In the genomic region with DNA sequence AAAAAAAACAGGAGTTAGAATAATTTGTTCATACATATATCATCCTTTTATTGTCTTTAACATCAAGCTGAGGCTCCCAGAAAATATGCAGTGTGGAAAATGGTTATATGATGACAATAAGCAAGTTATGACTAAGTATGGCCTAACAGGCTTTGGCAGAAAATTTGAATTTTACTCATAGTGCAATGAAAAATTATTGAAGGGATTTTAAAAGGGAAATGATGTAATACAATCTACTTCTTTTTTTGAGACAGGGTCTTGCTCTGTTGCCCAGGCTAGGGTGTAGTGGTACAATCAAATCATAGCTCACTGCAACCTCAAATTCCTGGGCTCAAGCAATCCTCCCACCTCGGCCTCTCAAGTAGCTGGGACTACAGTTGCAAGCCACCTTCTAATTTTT, we compare ENCODE assay signal across 8 cellular contexts.
DNase-seq lines count a peak whose midpoint lies in the region; ATAC-seq, FAIRE-seq and TF ChIP-seq lines count a peak whose summit lies in the region.

No MANE protein-coding gene starts in this region.

- H3K36me3 ChIP-seq in adipocyte (ENCODE audit: control insufficient read depth, insufficient read depth, low read length, severe bottlenecking) = no peaks in the 10 kb centered on the region
- peaks cover 0 to 31% of the 10 kb centered on the region in 2 donors for H3K36me3 ChIP-seq in neuronal stem cell (replicated peaks in 1 of 2; ENCODE audit: control insufficient read depth in 2 of 2, insufficient read depth in 2 of 2, low read length in 2 of 2)

- TF ChIP-seq POLR2A in A549 (IDR thresholded peaks at IDR 0.05; ENCODE audit: low read length) = no peak

- no peak overlapping the region for H3K18ac ChIP-seq in neuronal stem cell (ENCODE audit: low read length)

- no peak overlapping the region for H2BK5ac ChIP-seq in neuronal stem cell (ENCODE audit: low read length)

- H3K4me1 ChIP-seq in A549 = peaks cover 30% of the 10 kb centered on the region
- peaks cover 13% of the 10 kb centered on the region for H3K4me1 ChIP-seq in adipocyte (ENCODE audit: control insufficient read depth, insufficient read depth, low read length)
- H3K4me1 ChIP-seq in neuronal stem cell (ENCODE audit: control insufficient read depth in 2 of 2, insufficient read depth in 1 of 2, low read depth in 1 of 2, low read length in 2 of 2) = no peaks in the 10 kb centered on the region

- H2BK120ac ChIP-seq in neuronal stem cell (ENCODE audit: low read depth, low read length) = no peak overlapping the region

- WGBS in A549 (ENCODE audit: missing lambda C conversion rate) = 86% methylated on average over 1 of the region's 1 CpG
- WGBS in neuronal stem cell (ENCODE audit: extremely low coverage in 2 of 2, insufficient read length in 2 of 2, insufficient replicate concordance in 1 of 2), 2 donors = no CpG with 5 or more reads among the region's 1 CpG

- no peaks in the 10 kb centered on the region for H3K27me3 ChIP-seq in adipocyte (replicated peaks; ENCODE audit: control insufficient read depth, insufficient read depth, low read length)
- no peaks in the 10 kb centered on the region for H3K27me3 ChIP-seq in neuronal stem cell (ENCODE audit: control insufficient read depth in 3 of 3, insufficient read depth in 3 of 3, low read depth in 1 of 3, low read length in 3 of 3)

- no peak overlapping the region for H3K23ac ChIP-seq in neuronal stem cell (ENCODE audit: low read depth, low read length, poor library complexity)

- no peaks in the 10 kb centered on the region for H3K79me1 ChIP-seq in neuronal stem cell (ENCODE audit: low read depth, low read length)

- no peak overlapping the region for H3K4me3 ChIP-seq in A549
- no peak overlapping the region for H3K4me3 ChIP-seq in adipocyte (ENCODE audit: low read length)
- no peak overlapping the region for H3K4me3 ChIP-seq in neuronal stem cell (ENCODE audit: low read length in 2 of 2)

- H2AFZ ChIP-seq in neuronal stem cell (ENCODE audit: low read length) = no peak overlapping the region

- CTCF ChIA-PET in A549 (lab: Yijun Ruan, JAX) = interaction anchor here (0.7 to 3.0 kb wide), 4 partner anchors 208 to 236 kb away, joined by 3 to 18 read pairs (median 4); no protein-coding TSS in a partner anchor

- DNase-seq in A549 (ENCODE audit: low read depth in 1 of 2, low spot score in 1 of 2) = no peak
- DNase-seq in adipocyte (ENCODE audit: low read depth) = peak; percentile 49
- DNase-seq in left lobe of liver (ENCODE audit: low spot score) = no peak
- no peak for DNase-seq in neuronal stem cell (ENCODE audit: low spot score)
- DNase-seq in NCI-H187 treated with DMSO at 0.1 percent for 48 hours (lab: John Stamatoyannopoulos, UW) = no peak
- DNase-seq in T-helper 9 cell = no peak

- POLR2A ChIA-PET in A549 (lab: Yijun Ruan, JAX) = interaction anchor here (0.6 to 1.4 kb wide), 2 partner anchors 12 to 228 kb away, joined by 3 to 4 read pairs; no protein-coding TSS in a partner anchor

- no peak for FAIRE-seq in A549 (lab: Jason Lieb, UNC)

- no peak overlapping the region for H2AK5ac ChIP-seq in neuronal stem cell (ENCODE audit: low read depth, low read length)

- H3K27ac ChIP-seq in A549 (peak overlapping the region; percentile 19 to 51; a peak in 2 of 6 replicates), neuronal stem cell (replicated peaks; ENCODE audit: low read length) (no peak overlapping the region)

- no peak overlapping the region for H2BK15ac ChIP-seq in neuronal stem cell (ENCODE audit: low read length)

- H3K4me2 ChIP-seq in A549 (peak overlapping the region; percentile 37; the same call in 1 of the 3 replicates), neuronal stem cell (ENCODE audit: insufficient read depth, low read length, poor library complexity, severe bottlenecking) (no peak overlapping the region)

- TF ChIP-seq RAD21 in A549 (conservative IDR thresholded peaks at IDR 0.05 in 1 of 2, IDR thresholded peaks at IDR 0.05 in 1 of 2) = no peak

- H4K8ac ChIP-seq in neuronal stem cell (ENCODE audit: low read depth, low read length) = no peak overlapping the region

- H3K9me3 ChIP-seq in A549 = no peaks in the 10 kb centered on the region
- H3K9me3 ChIP-seq in adipocyte (ENCODE audit: control insufficient read depth, low read length) = no peaks in the 10 kb centered on the region
- no peaks in the 10 kb centered on the region for H3K9me3 ChIP-seq in neuronal stem cell (replicated peaks in 1 of 2; ENCODE audit: control insufficient read depth in 2 of 2, insufficient read depth in 1 of 2, low read depth in 1 of 2, low read length in 2 of 2)

- H4K91ac ChIP-seq in neuronal stem cell (ENCODE audit: low read depth, low read length, poor library complexity) = no peak overlapping the region

- no peak for TF ChIP-seq EP300 in A549 (IDR thresholded peaks at IDR 0.05)

- no peak overlapping the region for H3K14ac ChIP-seq in neuronal stem cell (ENCODE audit: low read length)

- no peak overlapping the region for H2BK12ac ChIP-seq in neuronal stem cell (ENCODE audit: low read length)

- TF ChIP-seq CTCF in A549 (IDR thresholded peaks at IDR 0.05) = no peak

- no peak overlapping the region for H3K9ac ChIP-seq in adipocyte (ENCODE audit: low read length)
- no peak overlapping the region for H3K9ac ChIP-seq in neuronal stem cell (ENCODE audit: low read depth, low read length, poor library complexity)

- ATAC-seq in A549 (no peak), GM19328 (IDR thresholded peaks at IDR 0.05; ENCODE audit: unreplicated experiment) (peak; percentile 6), HG03095 (IDR thresholded peaks at IDR 0.05; ENCODE audit: unreplicated experiment) (peak; percentile 24), left lobe of liver (no peak)

- H3K4ac ChIP-seq in neuronal stem cell (ENCODE audit: low read length) = no peak overlapping the region

TF ChIP-seq in A549, 52 proteins besides CTCF, POLR2A, EP300 and RAD21 (continues in another document):
- no peak for TF ChIP-seq REST (IDR thresholded peaks at IDR 0.05)
- no peak for TF ChIP-seq NFE2L2 (conservative IDR thresholded peaks at IDR 0.05; ENCODE audit: low read length)
- TF ChIP-seq ZSCAN20 (CRISPR knock-in tag; IDR thresholded peaks at IDR 0.05) = no peak
- TF ChIP-seq CEBPB (IDR thresholded peaks at IDR 0.05) = no peak
- TF ChIP-seq RNF2 (IDR thresholded peaks at IDR 0.05; ENCODE audit: borderline replicate concordance, low read depth) = no peak
- no peak for TF ChIP-seq FOSL2 (IDR thresholded peaks at IDR 0.05)
- no peak for TF ChIP-seq FOSL2 (CRISPR knock-in tag; IDR thresholded peaks at IDR 0.05)
- TF ChIP-seq ZNF302 (CRISPR knock-in tag; IDR thresholded peaks at IDR 0.05) = no peak
- no peak for TF ChIP-seq ESRRA (IDR thresholded peaks at IDR 0.05; ENCODE audit: borderline replicate concordance, low read length)
- no peak for TF ChIP-seq GATA3 (IDR thresholded peaks at IDR 0.05; ENCODE audit: borderline replicate concordance)
- TF ChIP-seq, protein P1, sequence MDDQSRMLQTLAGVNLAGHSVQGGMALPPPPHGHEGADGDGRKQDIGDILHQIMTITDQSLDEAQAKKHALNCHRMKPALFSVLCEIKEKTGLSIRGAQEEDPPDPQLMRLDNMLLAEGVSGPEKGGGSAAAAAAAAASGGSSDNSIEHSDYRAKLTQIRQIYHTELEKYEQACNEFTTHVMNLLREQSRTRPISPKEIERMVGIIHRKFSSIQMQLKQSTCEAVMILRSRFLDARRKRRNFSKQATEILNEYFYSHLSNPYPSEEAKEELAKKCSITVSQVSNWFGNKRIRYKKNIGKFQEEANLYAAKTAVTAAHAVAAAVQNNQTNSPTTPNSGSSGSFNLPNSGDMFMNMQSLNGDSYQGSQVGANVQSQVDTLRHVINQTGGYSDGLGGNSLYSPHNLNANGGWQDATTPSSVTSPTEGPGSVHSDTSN (IDR thresholded peaks at IDR 0.05) = no peak
- TF ChIP-seq MAX (IDR thresholded peaks at IDR 0.05) = no peak
- TF ChIP-seq USF2 (IDR thresholded peaks at IDR 0.05) = no peak
- no peak for TF ChIP-seq EHMT2 (IDR thresholded peaks at IDR 0.05; ENCODE audit: low read depth)
- no peak for TF ChIP-seq SMC3 (IDR thresholded peaks at IDR 0.05)
- no peak for TF ChIP-seq FOSB (CRISPR knock-in tag; IDR thresholded peaks at IDR 0.05)
- TF ChIP-seq KDM5A (IDR thresholded peaks at IDR 0.05) = no peak
- TF ChIP-seq POLR2AphosphoS2 (conservative IDR thresholded peaks at IDR 0.05; ENCODE audit: low read length) = no peak

Comparison
In these comparisons a context has a peak if more than half of its experiments do, and no peak if none do; other contexts are left out.
1. ATAC-seq: peak in GM19328 (single experiment) and HG03095 (single experiment); none in A549 (0 of 2) and left lobe of liver (single experiment).